Comparison of ENCODE assay signal across 24 cellular contexts in the genomic region with DNA sequence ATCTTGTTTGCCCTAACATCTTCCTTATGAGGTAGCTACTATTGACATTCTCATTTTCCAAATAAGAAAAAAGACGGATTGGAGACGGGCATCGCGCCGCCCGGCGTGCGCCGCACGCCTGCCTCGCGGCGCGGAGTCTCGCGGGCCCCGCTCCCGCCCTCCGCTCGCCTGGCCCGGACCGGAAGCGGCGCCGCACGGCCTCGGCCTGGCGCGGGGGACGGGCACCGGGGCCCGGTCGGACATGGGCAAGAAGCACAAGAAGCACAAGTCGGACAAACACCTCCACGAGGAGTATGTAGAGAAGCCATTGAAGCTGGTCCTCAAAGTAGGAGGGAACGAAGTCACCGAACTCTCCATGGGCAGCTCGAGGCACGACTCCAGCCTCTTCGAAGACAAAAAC.
DNase-seq lines count a peak whose midpoint lies in the region; ATAC-seq, FAIRE-seq and TF ChIP-seq lines count a peak whose summit lies in the region.
"Had no signal": no experiment of that assay in that cellular context is flagged by ENCODE, and none has a peak within 500 bp of the region (broad histone marks: within the 10 kb centered on the region; RNA-seq: fewer than 3 reads in every experiment).

No MANE protein-coding gene starts in this region.

- no peak overlapping the region for H3K27ac ChIP-seq in esophagus muscularis mucosa (replicated peaks in 1 of 4)
- no peak overlapping the region for H3K27ac ChIP-seq in GM23338 (ENCODE audit: low read depth)
- H3K27ac ChIP-seq: BLaER1 treated with 17β-estradiol and CSF1 and Interleukin-3, amounts not matched to agents 10 nM and 100 nM; C4-2B had no signal

- no peaks in the 10 kb centered on the region for H3K4me1 Mint-ChIP-seq in osteocyte (ENCODE audit: unreplicated experiment)
- no peaks in the 10 kb centered on the region for H3K4me1 Mint-ChIP-seq in GM23338
- peaks cover 22% of the 10 kb centered on the region for H3K4me1 Mint-ChIP-seq in Calu3 (ENCODE audit: low read depth, unreplicated experiment)

- no peak for TF ChIP-seq EP300 in esophagus muscularis mucosa (IDR thresholded peaks at IDR 0.05)

- no peak for TF ChIP-seq CTCF in esophagus muscularis mucosa (IDR thresholded peaks at IDR 0.05)
- no peak for TF ChIP-seq CTCF in osteocyte (IDR thresholded peaks at IDR 0.05)
- TF ChIP-seq CTCF in GM23338 (conservative IDR thresholded peaks at IDR 0.05; ENCODE audit: low read depth in 2 of 2) = no peak
- TF ChIP-seq CTCF in Calu3 (IDR thresholded peaks at IDR 0.05; ENCODE audit: unreplicated experiment) = no peak

- H3K9me3 ChIP-seq in esophagus muscularis mucosa = no peaks in the 10 kb centered on the region
- H3K9me3 ChIP-seq: BLaER1 treated with 17β-estradiol and CSF1 and Interleukin-3, amounts not matched to agents 10 nM and 100 nM; Caco-2 had no signal

- no peak overlapping the region for H3K4me2 ChIP-seq in GM23338

- CTCF ChIA-PET in Calu3 (lab: Charles Lee) = no interaction called here

- H3F3A ChIP-seq in GM23338 (replicated peaks; ENCODE audit: low read depth) = no peaks in the 10 kb centered on the region

- TF ChIP-seq POLR2A in GM12892 (IDR thresholded peaks at IDR 0.05; ENCODE audit: low read depth, low read length) = no peak
- no peak for TF ChIP-seq POLR2A in esophagus muscularis mucosa (IDR thresholded peaks at IDR 0.05; ENCODE audit: low read depth)

- peaks cover 4% of the 10 kb centered on the region for H3K9me3 Mint-ChIP-seq in osteocyte (ENCODE audit: unreplicated experiment)
- no peaks in the 10 kb centered on the region for H3K9me3 Mint-ChIP-seq in GM23338
- H3K9me3 Mint-ChIP-seq in Calu3 (ENCODE audit: low read depth, unreplicated experiment) = no peaks in the 10 kb centered on the region
- H3K9me3 Mint-ChIP-seq: CD4-positive, alpha-beta T cell; CD8-positive, alpha-beta T cell had no signal

- no peaks in the 10 kb centered on the region for H3K36me3 Mint-ChIP-seq in osteocyte (ENCODE audit: unreplicated experiment)
- H3K36me3 Mint-ChIP-seq in GM23338 (ENCODE audit: low read depth) = no peaks in the 10 kb centered on the region
- no peaks in the 10 kb centered on the region for H3K36me3 Mint-ChIP-seq in Calu3 (ENCODE audit: insufficient read depth, unreplicated experiment)
- H3K36me3 Mint-ChIP-seq: CD8-positive, alpha-beta T cell had no signal

- H3K4me3 ChIP-seq in esophagus muscularis mucosa (no peak overlapping the region), GM23338 (no peak overlapping the region)
- H3K4me3 ChIP-seq: BLaER1 treated with 17β-estradiol and CSF1 and Interleukin-3, amounts not matched to agents 10 nM and 100 nM had no signal

- no peak overlapping the region for H2AFZ ChIP-seq in GM23338

- no peak overlapping the region for H3K4me3 Mint-ChIP-seq in osteocyte (ENCODE audit: unreplicated experiment)
- no peak overlapping the region for H3K4me3 Mint-ChIP-seq in GM23338
- no peak overlapping the region for H3K4me3 Mint-ChIP-seq in Calu3 (ENCODE audit: low read depth, unreplicated experiment)
- H3K4me3 Mint-ChIP-seq: CD4-positive, alpha-beta T cell; CD8-positive, alpha-beta T cell had no signal

- H3K27me3 Mint-ChIP-seq in osteocyte (ENCODE audit: unreplicated experiment) (peaks cover 16% of the 10 kb centered on the region), GM23338 (ENCODE audit: insufficient read depth, low read depth, poor library complexity) (peaks cover 4% of the 10 kb centered on the region), Calu3 (ENCODE audit: unreplicated experiment) (no peaks in the 10 kb centered on the region)

- FAIRE-seq in GM12892 (lab: Jason Lieb, UNC) = peak; percentile 27
- FAIRE-seq: A204.1, GM12891, GM18507 had no signal

- H3K79me2 ChIP-seq in GM23338 (replicated peaks; ENCODE audit: insufficient read depth) = no peaks in the 10 kb centered on the region

- 0 out of 2 replicates have a peak, but pooled peaks cover 9% of the 10 kb centered on the region for H3K9me2 ChIP-seq in GM23338 (ENCODE audit: insufficient read depth)

- H3K27ac Mint-ChIP-seq in osteocyte (ENCODE audit: unreplicated experiment) = no peak overlapping the region
- no peak overlapping the region for H3K27ac Mint-ChIP-seq in GM23338
- H3K27ac Mint-ChIP-seq in Calu3 (ENCODE audit: unreplicated experiment) = no peak overlapping the region
- H3K27ac Mint-ChIP-seq: CD4-positive, alpha-beta T cell; CD8-positive, alpha-beta T cell had no signal

- H3K4me1 ChIP-seq in esophagus muscularis mucosa (no peaks in the 10 kb centered on the region), GM23338 (ENCODE audit: insufficient read depth) (no peaks in the 10 kb centered on the region)
- H3K4me1 ChIP-seq: Caco-2 had no signal

- intact Hi-C loops in esophagus muscularis mucosa (cut with DNase I) (no loop called here), Calu3 (cut with micrococcal nuclease; ENCODE audit: unreplicated experiment) (loop anchor here (10.0 kb wide), 1 partner anchor 216 kb away; no protein-coding TSS in a partner anchor)

- H4K20me1 ChIP-seq in GM23338 (replicated peaks; ENCODE audit: insufficient read depth) = no peaks in the 10 kb centered on the region
- H4K20me1 ChIP-seq: BLaER1 treated with 17β-estradiol and CSF1 and Interleukin-3, amounts not matched to agents 10 nM and 100 nM had no signal

- no peaks in the 10 kb centered on the region for H3K27me3 ChIP-seq in esophagus muscularis mucosa
- H3K27me3 ChIP-seq in GM23338 (ENCODE audit: insufficient read depth) = no peaks in the 10 kb centered on the region
- H3K27me3 ChIP-seq: BLaER1 treated with 17β-estradiol and CSF1 and Interleukin-3, amounts not matched to agents 10 nM and 100 nM had no signal

- no peak for ATAC-seq in GM23338
- ATAC-seq: CD8-positive, alpha-beta T cell had no signal

- 97% methylated on average over 40 of the region's 40 CpGs for WGBS in esophagus muscularis mucosa

- BruUV-seq in Calu3 (replicated peaks; lab: Mats Ljungman, UMichigan) = no TSS peak

- no peaks in the 10 kb centered on the region for H3K36me3 ChIP-seq in esophagus muscularis mucosa
- H3K36me3 ChIP-seq in GM23338 (ENCODE audit: insufficient read depth) = no peaks in the 10 kb centered on the region
- H3K36me3 ChIP-seq: BLaER1 treated with 17β-estradiol and CSF1 and Interleukin-3, amounts not matched to agents 10 nM and 100 nM had no signal

- DNase-seq in GM12892 (ENCODE audit: insufficient read length) (no peak), esophagus muscularis mucosa (ENCODE audit: extremely low spot score) (peak; percentile 62), osteocyte (ENCODE audit: extremely low spot score, unreplicated experiment) (peak; percentile 36), GM23338 (ENCODE audit: low spot score) (no peak), Calu3 (no peak), ureter (ENCODE audit: low spot score) (no peak), mesenteric fat pad (ENCODE audit: low spot score) (no peak)
- DNase-seq: 8988T; ACHN; Caco-2; CD4-positive, alpha-beta T cell; CD8-positive, alpha-beta T cell; DMS 273 treated with DMSO at 0.1 percent for 48 hours; DMS153; DMS53; DMS79; DND-41; EL; GDM1 had no signal

TF ChIP-seq in GM23338, 12 proteins besides CTCF, POLR2A, EP300 and RAD21 (continues in another document):
- TF ChIP-seq CREB1 (CRISPR knock-in tag; IDR thresholded peaks at IDR 0.05; ENCODE audit: low read depth) (no peak), ZNF114 (CRISPR knock-in tag; IDR thresholded peaks at IDR 0.05) (no peak)
- TF ChIP-seq, protein P1, sequence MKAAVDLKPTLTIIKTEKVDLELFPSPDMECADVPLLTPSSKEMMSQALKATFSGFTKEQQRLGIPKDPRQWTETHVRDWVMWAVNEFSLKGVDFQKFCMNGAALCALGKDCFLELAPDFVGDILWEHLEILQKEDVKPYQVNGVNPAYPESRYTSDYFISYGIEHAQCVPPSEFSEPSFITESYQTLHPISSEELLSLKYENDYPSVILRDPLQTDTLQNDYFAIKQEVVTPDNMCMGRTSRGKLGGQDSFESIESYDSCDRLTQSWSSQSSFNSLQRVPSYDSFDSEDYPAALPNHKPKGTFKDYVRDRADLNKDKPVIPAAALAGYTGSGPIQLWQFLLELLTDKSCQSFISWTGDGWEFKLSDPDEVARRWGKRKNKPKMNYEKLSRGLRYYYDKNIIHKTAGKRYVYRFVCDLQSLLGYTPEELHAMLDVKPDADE (IDR thresholded peaks at IDR 0.05) = no peak

Comparison
In these comparisons a context has a peak if more than half of its experiments do, and no peak if none do; other contexts are left out.
1. DNase-seq: peak in esophagus muscularis mucosa (single experiment) and osteocyte (single experiment); none in GM12892 (single experiment), GM23338 (single experiment), Calu3 (single experiment), ureter (single experiment) and mesenteric fat pad (single experiment).